19 cellular contexts compared by ENCODE assay signal in genomic region chr2:120020554-120020953, GRCh38. TPM values are rescaled to one million over a fixed set of nuclear protein-coding genes. Genes with fewer than 3 reads are reported as not detected.
DNase-seq lines count a peak whose midpoint lies in the region; ATAC-seq and TF ChIP-seq lines count a peak whose summit lies in the region.
"Had no signal": no experiment of that assay in that cellular context is flagged by ENCODE, and none has a peak within 500 bp of the region (broad histone marks: within the 10 kb centered on the region; RNA-seq: fewer than 3 reads in every experiment).

No MANE protein-coding gene starts in this region.

- no peak overlapping the region for H3K9ac ChIP-seq in adipocyte (ENCODE audit: low read length)

- H3K9me3 ChIP-seq in adipocyte (ENCODE audit: control insufficient read depth, low read length) (no peaks in the 10 kb centered on the region), left lung (no peaks in the 10 kb centered on the region)
- no peaks in the 10 kb centered on the region for H3K9me3 ChIP-seq in effector memory CD4-positive, alpha-beta T cell (ENCODE audit: control insufficient read depth, low read length)
- H3K9me3 ChIP-seq: BE2C had no signal

- H3K27me3 Mint-ChIP-seq in stimulated activated naive CD8-positive, alpha-beta T cell treated with anti-CD3 and anti-CD28 coated beads, Interleukin-15, amount 100 ng/mL, for 72 hours, result no peaks in the 10 kb centered on the region
- H3K27me3 Mint-ChIP-seq: CD4-positive, CD25-positive, alpha-beta regulatory T cell; CD8-positive, alpha-beta memory T cell had no signal

- intact Hi-C loops in left lung (cut with DNase I), result no loop called here

- peaks cover 8 to 12% of the 10 kb centered on the region in 2 donors for H3K9me3 Mint-ChIP-seq in stimulated activated naive CD8-positive, alpha-beta T cell treated with anti-CD3 and anti-CD28 coated beads, Interleukin-15, amount 100 ng/mL, for 72 hours

- no peak overlapping the region for H3K27ac Mint-ChIP-seq in stimulated activated naive CD8-positive, alpha-beta T cell treated with anti-CD3 and anti-CD28 coated beads, Interleukin-15, amount 100 ng/mL, for 72 hours
- H3K27ac Mint-ChIP-seq: CD4-positive, CD25-positive, alpha-beta regulatory T cell; CD8-positive, alpha-beta memory T cell; GM23338 had no signal

- no peaks in the 10 kb centered on the region for H3K36me3 ChIP-seq in adipocyte (ENCODE audit: control insufficient read depth, insufficient read depth, low read length, severe bottlenecking)
- H3K36me3 ChIP-seq in left lung, result no peaks in the 10 kb centered on the region
- no peaks in the 10 kb centered on the region for H3K36me3 ChIP-seq in effector memory CD4-positive, alpha-beta T cell (ENCODE audit: control insufficient read depth, insufficient read depth, low read length)
- H3K36me3 ChIP-seq: BE2C had no signal

- H3K4me1 ChIP-seq in adipocyte (ENCODE audit: control insufficient read depth, insufficient read depth, low read length), result no peaks in the 10 kb centered on the region
- H3K4me1 ChIP-seq in left lung, result peaks cover 0 to 3% of the 10 kb centered on the region in 2 donors
- H3K4me1 ChIP-seq in effector memory CD4-positive, alpha-beta T cell (ENCODE audit: control insufficient read depth, insufficient read depth, low read length, poor library complexity, severe bottlenecking), result no peaks in the 10 kb centered on the region
- H3K4me1 ChIP-seq: BE2C had no signal

- no peak overlapping the region for H3K27ac ChIP-seq in left lung
- H3K27ac ChIP-seq in effector memory CD4-positive, alpha-beta T cell (ENCODE audit: insufficient read depth, low read length, poor library complexity, severe bottlenecking), result no peak overlapping the region
- H3K27ac ChIP-seq: HL-60 had no signal

- no peak overlapping the region for H3K4me3 ChIP-seq in adipocyte (ENCODE audit: low read length)
- no peak overlapping the region for H3K4me3 ChIP-seq in left lung
- H3K4me3 ChIP-seq in effector memory CD4-positive, alpha-beta T cell (ENCODE audit: insufficient read depth, low read depth, low read length, poor library complexity, severe bottlenecking), result no peak overlapping the region
- H3K4me3 ChIP-seq: GM23338 had no signal

- ATAC-seq in left lung (peak; percentile 44), GM21786 (IDR thresholded peaks at IDR 0.05; ENCODE audit: unreplicated experiment) (no peak), HG02852 (IDR thresholded peaks at IDR 0.05; ENCODE audit: unreplicated experiment) (no peak)
- no peak for ATAC-seq in stimulated activated naive CD8-positive, alpha-beta T cell treated with anti-CD3 and anti-CD28 coated beads, Interleukin-15, amount 100 ng/mL, for 72 hours
- ATAC-seq: GM23338 had no signal

- no peak for TF ChIP-seq CTCF in left lung (IDR thresholded peaks at IDR 0.05)

- H3K4me1 Mint-ChIP-seq in stimulated activated naive CD8-positive, alpha-beta T cell treated with anti-CD3 and anti-CD28 coated beads, Interleukin-15, amount 100 ng/mL, for 72 hours, result no peaks in the 10 kb centered on the region

- no peak overlapping the region for H3K4me3 Mint-ChIP-seq in stimulated activated naive CD8-positive, alpha-beta T cell treated with anti-CD3 and anti-CD28 coated beads, Interleukin-15, amount 100 ng/mL, for 72 hours
- H3K4me3 Mint-ChIP-seq: CD4-positive, CD25-positive, alpha-beta regulatory T cell; CD8-positive, alpha-beta memory T cell; GM23338 had no signal

- H3K27me3 ChIP-seq in adipocyte (replicated peaks; ENCODE audit: control insufficient read depth, insufficient read depth, low read length) (no peaks in the 10 kb centered on the region), left lung (no peaks in the 10 kb centered on the region)
- H3K27me3 ChIP-seq in effector memory CD4-positive, alpha-beta T cell (replicated peaks; ENCODE audit: control insufficient read depth, insufficient read depth, low read length, poor library complexity, severe bottlenecking), result no peaks in the 10 kb centered on the region
- H3K27me3 ChIP-seq: BE2C had no signal

- DNase-seq in adipocyte (ENCODE audit: low read depth), result peak; percentile 46
- DNase-seq in dedifferentiated amniotic fluid mesenchymal stem cell (ENCODE audit: extremely low spot score), result peak; percentile 57
- no peak for DNase-seq in left lung
- no peak for DNase-seq in effector memory CD4-positive, alpha-beta T cell
- no peak for DNase-seq in stimulated activated naive CD8-positive, alpha-beta T cell treated with anti-CD3 and anti-CD28 coated beads, Interleukin-15, amount 100 ng/mL, for 72 hours
- DNase-seq: ACHN; BE2C; C1 segment of cervical spinal cord; CD4-positive, CD25-positive, alpha-beta regulatory T cell; CD8-positive, alpha-beta memory T cell; COR-L47; DMS 273 treated with DMSO at 0.1 percent for 48 hours; DMS53; DND-41; HCEC 1CT had no signal

RNA-seq across cellular contexts. Expression of gene EPB41L5, which starts 7.7 kb away (rescaled TPM):
- 10 to 100 TPM; 36.2 to 53.8 TPM for total RNA-seq in left lung

Comparison
In these comparisons a context has a peak if more than half of its experiments do, and no peak if none do; other contexts are left out.
1. DNase-seq: peak in adipocyte (single experiment) and dedifferentiated amniotic fluid mesenchymal stem cell (single experiment); none in left lung (0 of 2), effector memory CD4-positive, alpha-beta T cell (0 of 3) and stimulated activated naive CD8-positive, alpha-beta T cell treated with anti-CD3 and anti-CD28 coated beads, Interleukin-15, amount 100 ng/mL, for 72 hours (0 of 2).